ENCODE assay signal across 1 cellular context in genomic region chr2:98454500-98455235, GRCh38.
TF ChIP-seq lines count a peak whose summit lies in the region.

No MANE protein-coding gene starts in this region.

TF ChIP-seq in HepG2, 621 proteins besides CTCF, POLR2A, EP300 and RAD21 (continued from another document):
- TF ChIP-seq, protein P1, sequence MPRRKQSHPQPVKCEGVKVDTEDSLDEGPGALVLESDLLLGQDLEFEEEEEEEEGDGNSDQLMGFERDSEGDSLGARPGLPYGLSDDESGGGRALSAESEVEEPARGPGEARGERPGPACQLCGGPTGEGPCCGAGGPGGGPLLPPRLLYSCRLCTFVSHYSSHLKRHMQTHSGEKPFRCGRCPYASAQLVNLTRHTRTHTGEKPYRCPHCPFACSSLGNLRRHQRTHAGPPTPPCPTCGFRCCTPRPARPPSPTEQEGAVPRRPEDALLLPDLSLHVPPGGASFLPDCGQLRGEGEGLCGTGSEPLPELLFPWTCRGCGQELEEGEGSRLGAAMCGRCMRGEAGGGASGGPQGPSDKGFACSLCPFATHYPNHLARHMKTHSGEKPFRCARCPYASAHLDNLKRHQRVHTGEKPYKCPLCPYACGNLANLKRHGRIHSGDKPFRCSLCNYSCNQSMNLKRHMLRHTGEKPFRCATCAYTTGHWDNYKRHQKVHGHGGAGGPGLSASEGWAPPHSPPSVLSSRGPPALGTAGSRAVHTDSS (CRISPR knock-in tag; conservative IDR thresholded peaks at IDR 0.05) = no peak
- TF ChIP-seq ZNF44 (CRISPR knock-in tag; IDR thresholded peaks at IDR 0.05) = no peak
- TF ChIP-seq, protein P2, sequence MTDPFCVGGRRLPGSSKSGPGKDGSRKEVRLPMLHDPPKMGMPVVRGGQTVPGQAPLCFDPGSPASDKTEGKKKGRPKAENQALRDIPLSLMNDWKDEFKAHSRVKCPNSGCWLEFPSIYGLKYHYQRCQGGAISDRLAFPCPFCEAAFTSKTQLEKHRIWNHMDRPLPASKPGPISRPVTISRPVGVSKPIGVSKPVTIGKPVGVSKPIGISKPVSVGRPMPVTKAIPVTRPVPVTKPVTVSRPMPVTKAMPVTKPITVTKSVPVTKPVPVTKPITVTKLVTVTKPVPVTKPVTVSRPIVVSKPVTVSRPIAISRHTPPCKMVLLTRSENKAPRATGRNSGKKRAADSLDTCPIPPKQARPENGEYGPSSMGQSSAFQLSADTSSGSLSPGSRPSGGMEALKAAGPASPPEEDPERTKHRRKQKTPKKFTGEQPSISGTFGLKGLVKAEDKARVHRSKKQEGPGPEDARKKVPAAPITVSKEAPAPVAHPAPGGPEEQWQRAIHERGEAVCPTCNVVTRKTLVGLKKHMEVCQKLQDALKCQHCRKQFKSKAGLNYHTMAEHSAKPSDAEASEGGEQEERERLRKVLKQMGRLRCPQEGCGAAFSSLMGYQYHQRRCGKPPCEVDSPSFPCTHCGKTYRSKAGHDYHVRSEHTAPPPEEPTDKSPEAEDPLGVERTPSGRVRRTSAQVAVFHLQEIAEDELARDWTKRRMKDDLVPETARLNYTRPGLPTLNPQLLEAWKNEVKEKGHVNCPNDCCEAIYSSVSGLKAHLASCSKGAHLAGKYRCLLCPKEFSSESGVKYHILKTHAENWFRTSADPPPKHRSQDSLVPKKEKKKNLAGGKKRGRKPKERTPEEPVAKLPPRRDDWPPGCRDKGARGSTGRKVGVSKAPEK (CRISPR knock-in tag; IDR thresholded peaks at IDR 0.05; ENCODE audit: borderline replicate concordance) = no peak
- TF ChIP-seq KMT2A (CRISPR knock-in tag; IDR thresholded peaks at IDR 0.05) = no peak
- 0 out of 2 replicates have a peak, but pooled peaks have one; percentile 16 for TF ChIP-seq ELF3 (CRISPR knock-in tag; IDR thresholded peaks at IDR 0.05)
- no peak for TF ChIP-seq TERF1 (CRISPR knock-in tag; IDR thresholded peaks at IDR 0.05)
- no peak for TF ChIP-seq RXRA (CRISPR knock-in tag; IDR thresholded peaks at IDR 0.05)
TF ChIP-seq in HepG2: peak in this region for 3.
